10 cellular contexts compared by ENCODE assay signal in genomic region chr16:69724981-69725479, GRCh38. TPM values are rescaled to one million over a fixed set of nuclear protein-coding genes. Genes with fewer than 3 reads are reported as not detected.
DNase-seq lines count a peak whose midpoint lies in the region; ATAC-seq, FAIRE-seq and TF ChIP-seq lines count a peak whose summit lies in the region.
"Had no signal": no experiment of that assay in that cellular context is flagged by ENCODE, and none has a peak within 500 bp of the region (broad histone marks: within the 10 kb centered on the region; RNA-seq: fewer than 3 reads in every experiment).

No MANE protein-coding gene starts in this region.

- in situ Hi-C loops in brain microvascular endothelial cell (cut with HindIII; ENCODE audit: low pct_ligation_motif_present, low sequenced_read_pairs) (no loop called here), KBM-7 (cut with MboI; ENCODE audit: low pct_unique_long_range_greater_than_20kb, low sequenced_read_pairs) (no loop called here)

- POLR2A ChIA-PET in AG04449 (lab: Yijun Ruan, JAX): no interaction called here

- H3K9ac ChIP-seq in mucosa of rectum (ENCODE audit: low read depth in 1 of 2, low read length in 2 of 2): peak overlapping the region in 1 of 2 donors; percentile 24

- intact Hi-C loops in left lung (cut with DNase I): no loop called here

- peaks cover 12 to 28% of the 10 kb centered on the region in 2 donors for H3K4me1 ChIP-seq in mucosa of rectum (ENCODE audit: control insufficient read depth in 2 of 2, insufficient read depth in 2 of 2, low read length in 2 of 2)
- H3K4me1 ChIP-seq in left lung: peaks cover 8 to 43% of the 10 kb centered on the region in 2 donors

- no peak for ATAC-seq in left lung

- H3K27me3 ChIP-seq in brain microvascular endothelial cell (replicated peaks) (no peaks in the 10 kb centered on the region), mucosa of rectum (ENCODE audit: control insufficient read depth in 2 of 2, insufficient read depth in 2 of 2, low read length in 2 of 2) (no peaks in the 10 kb centered on the region), left lung (no peaks in the 10 kb centered on the region)

- H3K4me3 ChIP-seq in AG04449 (ENCODE audit: low read depth, low read length): peak overlapping the region; percentile 68
- peak overlapping the region; percentile 67 for H3K4me3 ChIP-seq in HFF-Myc (replicated peaks; ENCODE audit: low read depth, low read length)
- peak overlapping the region; percentile 67 for H3K4me3 ChIP-seq in brain microvascular endothelial cell (ENCODE audit: low read depth, low read length)
- H3K4me3 ChIP-seq in mucosa of rectum (ENCODE audit: low read length in 2 of 2): peak overlapping the region in 1 of 2 donors; percentile 6
- H3K4me3 ChIP-seq in left lung: peak overlapping the region in 1 of 2 donors; percentile 51

- TF ChIP-seq CTCF in AG04449 (IDR thresholded peaks at IDR 0.05; ENCODE audit: insufficient read depth, low read length, missing control alignments) (no peak), HFF-Myc (IDR thresholded peaks at IDR 0.05; ENCODE audit: low read depth, low read length, missing control alignments) (no peak), brain microvascular endothelial cell (IDR thresholded peaks at IDR 0.05; ENCODE audit: low read depth, low read length, missing control alignments) (no peak), left lung (IDR thresholded peaks at IDR 0.05) (no peak), D721Med (IDR thresholded peaks at IDR 0.05; ENCODE audit: insufficient read depth, missing control alignments) (no peak)

- no peak for DNase-seq in AG04449 (ENCODE audit: low read depth, low spot score)
- no peak for DNase-seq in HFF-Myc (ENCODE audit: extremely low read depth, low read depth)
- no peak for DNase-seq in brain microvascular endothelial cell
- DNase-seq in left lung: no peak
- DNase-seq in NCI-H2081 (lab: John Stamatoyannopoulos, UW): no peak
- DNase-seq in KBM-7: no peak
- no peak for DNase-seq in D721Med (ENCODE audit: insufficient read length, low spot score)
- DNase-seq: activated CD4-positive, alpha-beta T cell treated with anti-CD3 and anti-CD28 coated beads, Interleukin-2, amount 50 U/mL, for 1 hour had no signal

- FAIRE-seq in D721Med (lab: Jason Lieb, UNC): no peak
- FAIRE-seq: islet of Langerhans had no signal

- no peaks in the 10 kb centered on the region for H3K9me3 ChIP-seq in mucosa of rectum (ENCODE audit: control insufficient read depth in 2 of 2, low read length in 2 of 2)
- H3K9me3 ChIP-seq in left lung: no peaks in the 10 kb centered on the region

- CTCF ChIA-PET in AG04449 (lab: Yijun Ruan, JAX): interaction anchor here (1.1 to 9.6 kb wide), 6 partner anchors 12 to 329 kb away, joined by 3 to 69 read pairs (median 5); partner anchors contain the start of gene NOB1

- H3K36me3 ChIP-seq in brain microvascular endothelial cell (replicated peaks): no peaks in the 10 kb centered on the region
- H3K36me3 ChIP-seq in mucosa of rectum (ENCODE audit: control insufficient read depth in 2 of 2, insufficient read depth in 2 of 2, low read length in 2 of 2): no peaks in the 10 kb centered on the region
- H3K36me3 ChIP-seq in left lung: no peaks in the 10 kb centered on the region

- H3K27ac ChIP-seq in brain microvascular endothelial cell: no peak overlapping the region
- H3K27ac ChIP-seq in mucosa of rectum (ENCODE audit: low read depth in 2 of 2, low read length in 2 of 2): peak overlapping the region; percentile 81 to 85
- H3K27ac ChIP-seq in left lung: peak overlapping the region in 1 of 2 donors; percentile 88

RNA-seq across cellular contexts. Expression of gene NQO1, which starts 1.3 kb away (rescaled TPM):
- 10 to 100 TPM; 50.5 to 78.4 TPM for total RNA-seq in left lung

RNA-seq across cellular contexts. Expression of gene NOB1, which starts 29.7 kb away (rescaled TPM):
- 10 to 100 TPM; 29.9 to 42.2 TPM for total RNA-seq in left lung

RNA-seq across cellular contexts. Expression of gene WWP2, which starts 37.1 kb away (rescaled TPM):
- total RNA-seq in left lung: 10 to 100 TPM; 67.9 to 73.0 TPM
